ENCODE assay signal across 18 cellular contexts in the genomic region with DNA sequence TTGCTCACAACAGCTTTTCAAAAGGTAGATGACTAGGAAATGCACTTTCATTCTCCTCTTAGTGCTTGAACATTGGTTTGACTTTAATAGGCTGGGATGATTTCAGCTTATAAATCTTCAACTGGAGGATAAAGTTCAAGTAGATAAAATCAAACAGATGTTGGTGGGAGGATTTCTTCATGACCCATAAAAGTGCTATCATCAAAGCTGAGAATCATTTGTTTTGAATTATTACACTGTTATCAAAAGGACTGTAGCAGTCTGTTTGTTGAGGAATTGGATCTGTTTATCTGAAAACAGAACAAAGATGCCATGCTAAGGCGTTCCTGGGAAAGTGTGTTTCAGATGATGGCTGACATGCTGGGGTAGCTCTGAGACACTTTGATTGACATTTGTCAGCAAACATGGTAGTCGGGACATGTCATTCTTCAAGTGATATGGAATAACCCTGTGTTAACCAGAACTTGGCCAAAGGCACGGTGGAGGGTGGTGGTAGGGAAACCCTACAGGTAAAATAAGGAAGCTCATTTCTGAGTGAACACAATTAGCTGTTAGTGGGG.
DNase-seq lines count a peak whose midpoint lies in the region; TF ChIP-seq lines count a peak whose summit lies in the region.
"Had no signal": no experiment of that assay in that cellular context is flagged by ENCODE, and none has a peak within 500 bp of the region (broad histone marks: within the 10 kb centered on the region; RNA-seq: fewer than 3 reads in every experiment).

No MANE protein-coding gene starts in this region.

- H3K4me3 Mint-ChIP-seq in activated CD4-positive, alpha-beta memory T cell treated with anti-CD3 and anti-CD28 coated beads, Interleukin-2, amount 10 ng/mL, durations not matched to agents 7 days and 5 days: no peak overlapping the region

- H2AFZ ChIP-seq in smooth muscle cell (ENCODE audit: low read depth): peak overlapping the region; percentile 85

- H3K79me2 ChIP-seq in smooth muscle cell (ENCODE audit: low read depth): peaks cover 3% of the 10 kb centered on the region

- no peak overlapping the region for H3K27ac Mint-ChIP-seq in activated CD4-positive, alpha-beta memory T cell treated with anti-CD3 and anti-CD28 coated beads, Interleukin-2, amount 10 ng/mL, durations not matched to agents 7 days and 5 days

- POLR2A ChIA-PET in activated CD4-positive, alpha-beta memory T cell treated with anti-CD3 and anti-CD28 coated beads, Interleukin-2, amount 10 ng/mL, durations not matched to agents 7 days and 5 days (lab: Charles Lee): no interaction called here

- H3K27ac ChIP-seq in smooth muscle cell (ENCODE audit: low read depth): peak overlapping the region; percentile 55
- H3K27ac ChIP-seq: BLaER1, HL-60, Peyer's patch had no signal

- CTCF ChIA-PET in activated CD4-positive, alpha-beta memory T cell treated with anti-CD3 and anti-CD28 coated beads, Interleukin-2, amount 10 ng/mL, durations not matched to agents 7 days and 5 days (lab: Charles Lee): interaction anchor here (0.9 kb wide), 1 partner anchor 77 kb away, joined by 3 read pairs; no protein-coding TSS in a partner anchor

- no peaks in the 10 kb centered on the region for H3K4me1 Mint-ChIP-seq in activated CD4-positive, alpha-beta memory T cell treated with anti-CD3 and anti-CD28 coated beads, Interleukin-2, amount 10 ng/mL, durations not matched to agents 7 days and 5 days

- peak; percentile 12 for DNase-seq in GM04503 (ENCODE audit: low read depth)
- DNase-seq in M059J (ENCODE audit: low read depth): peak; percentile 7
- peak; percentile 52 for DNase-seq in fibroblast of villous mesenchyme (ENCODE audit: low read depth)
- no peak for DNase-seq in smooth muscle cell (lab: John Stamatoyannopoulos, UW; ENCODE audit: unreplicated experiment)
- DNase-seq in AG08396 (ENCODE audit: low spot score): no peak
- no peak for DNase-seq in NCI-H1694 treated with DMSO at 0.1 percent for 48 hours (lab: John Stamatoyannopoulos, UW)
- no peak for DNase-seq in NCI-H82 treated with DMSO at 0.1 percent for 48 hours (lab: John Stamatoyannopoulos, UW; ENCODE audit: unreplicated experiment)
- no peak for DNase-seq in activated CD4-positive, alpha-beta memory T cell treated with anti-CD3 and anti-CD28 coated beads, Interleukin-2, amount 10 ng/mL, durations not matched to agents 7 days and 5 days
- DNase-seq: DMS 273 treated with DMSO at 0.1 percent for 48 hours, H7, NCI-H1417 treated with DMSO at 0.1 percent for 48 hours, NCI-H2029, NCI-H2171 treated with DMSO at 0.1 percent for 48 hours, NCI-H510A treated with DMSO at 0.1 percent for 48 hours, Right ventricle myocardium superior had no signal

- no peaks in the 10 kb centered on the region for H3K9me3 ChIP-seq in smooth muscle cell (replicated peaks; ENCODE audit: low read depth)
- H3K9me3 ChIP-seq: BLaER1, Peyer's patch had no signal

- no peaks in the 10 kb centered on the region for H3K36me3 ChIP-seq in smooth muscle cell (ENCODE audit: low read depth)
- H3K36me3 ChIP-seq: BLaER1, Peyer's patch had no signal

- H3F3A ChIP-seq in smooth muscle cell (ENCODE audit: low read depth): peaks cover 7% of the 10 kb centered on the region

- no peaks in the 10 kb centered on the region for H3K4me1 ChIP-seq in smooth muscle cell (ENCODE audit: low read depth)
- H3K4me1 ChIP-seq: BLaER1, Peyer's patch had no signal

- H3K9ac ChIP-seq in smooth muscle cell (ENCODE audit: low read depth): no peak overlapping the region
- H3K9ac ChIP-seq: BLaER1 had no signal

- TF ChIP-seq CTCF in fibroblast of villous mesenchyme (IDR thresholded peaks at IDR 0.05; ENCODE audit: insufficient read depth, low read depth, low read length): no peak
- TF ChIP-seq CTCF in smooth muscle cell (IDR thresholded peaks at IDR 0.05; ENCODE audit: borderline replicate concordance, insufficient read depth, poor library complexity, severe bottlenecking): no peak

- H3K4me2 ChIP-seq in smooth muscle cell: peak overlapping the region; percentile 75
- H3K4me2 ChIP-seq: BLaER1 had no signal

- no peaks in the 10 kb centered on the region for H4K20me1 ChIP-seq in smooth muscle cell (ENCODE audit: low read depth)
- H4K20me1 ChIP-seq: BLaER1 had no signal

- no peaks in the 10 kb centered on the region for H3K36me3 Mint-ChIP-seq in activated CD4-positive, alpha-beta memory T cell treated with anti-CD3 and anti-CD28 coated beads, Interleukin-2, amount 10 ng/mL, durations not matched to agents 7 days and 5 days (ENCODE audit: low read depth)

- no peaks in the 10 kb centered on the region for H3K9me3 Mint-ChIP-seq in activated CD4-positive, alpha-beta memory T cell treated with anti-CD3 and anti-CD28 coated beads, Interleukin-2, amount 10 ng/mL, durations not matched to agents 7 days and 5 days

- no peak overlapping the region for H3K4me3 ChIP-seq in fibroblast of villous mesenchyme (ENCODE audit: low read depth, low read length)
- peak overlapping the region; percentile 17 for H3K4me3 ChIP-seq in smooth muscle cell
- H3K4me3 ChIP-seq: BLaER1, Peyer's patch had no signal

- no peaks in the 10 kb centered on the region for H3K27me3 Mint-ChIP-seq in activated CD4-positive, alpha-beta memory T cell treated with anti-CD3 and anti-CD28 coated beads, Interleukin-2, amount 10 ng/mL, durations not matched to agents 7 days and 5 days

- no peaks in the 10 kb centered on the region for H3K27me3 ChIP-seq in smooth muscle cell (ENCODE audit: low read depth)
- H3K27me3 ChIP-seq: BLaER1, Peyer's patch had no signal

- WGBS in smooth muscle cell (ENCODE audit: low lambda C conversion rate): 33% methylated on average over 3 of the region's 3 CpGs

Comparison
In these comparisons a context has a peak if more than half of its experiments do, and no peak if none do; other contexts are left out.
1. DNase-seq: peak in GM04503 (single experiment), M059J (single experiment) and fibroblast of villous mesenchyme (single experiment); none in smooth muscle cell (single experiment), AG08396 (single experiment), NCI-H1694 treated with DMSO at 0.1 percent for 48 hours (single experiment), NCI-H82 treated with DMSO at 0.1 percent for 48 hours (single experiment) and activated CD4-positive, alpha-beta memory T cell treated with anti-CD3 and anti-CD28 coated beads, Interleukin-2, amount 10 ng/mL, durations not matched to agents 7 days and 5 days (single experiment).